9 cellular contexts compared by ENCODE assay signal in genomic region chr19:45076851-45077730, GRCh38. TPM values are rescaled to one million over a fixed set of nuclear protein-coding genes. Genes with fewer than 3 reads are reported as not detected.
A peak's percentile ranks its signal among the peaks of the same experiment; 100 is the strongest.
DNase-seq lines count a peak whose midpoint lies in the region; ATAC-seq and TF ChIP-seq lines count a peak whose summit lies in the region.
"Had no signal": no experiment of that assay in that cellular context is flagged by ENCODE, and none has a peak within 500 bp of the region (broad histone marks: within the 10 kb centered on the region; RNA-seq: fewer than 3 reads in every experiment).

No MANE protein-coding gene starts in this region.

- POLR2A ChIA-PET in SK-N-SH (lab: Yijun Ruan, JAX) = no interaction called here

- peak overlapping the region; percentile 88 to 91 for H3K4me3 Mint-ChIP-seq in stimulated activated naive CD8-positive, alpha-beta T cell treated with anti-CD3 and anti-CD28 coated beads, Interleukin-15, amount 100 ng/mL, for 72 hours

- H3K27me3 ChIP-seq in SK-N-SH (ENCODE audit: insufficient read depth) (no peaks in the 10 kb centered on the region), WERI-Rb-1 (ENCODE audit: insufficient read depth, low read depth, severe bottlenecking) (no peaks in the 10 kb centered on the region)

- no peaks in the 10 kb centered on the region for H3K9me2 ChIP-seq in SK-N-SH

- ATAC-seq in SK-N-SH treated with all-trans-retinoic acid at 6 μM for 48 hours = no peak
- no peak for ATAC-seq in stimulated activated naive CD8-positive, alpha-beta T cell treated with anti-CD3 and anti-CD28 coated beads, Interleukin-15, amount 100 ng/mL, for 72 hours
- ATAC-seq in GM21515 (IDR thresholded peaks at IDR 0.05; ENCODE audit: unreplicated experiment) = no peak

- H3K79me2 ChIP-seq in SK-N-SH (ENCODE audit: insufficient read depth) = peaks cover 30% of the 10 kb centered on the region

- no peak for TF ChIP-seq RAD21 in SK-N-SH (IDR thresholded peaks at IDR 0.05; ENCODE audit: low read length)

- H3F3A ChIP-seq in SK-N-SH (replicated peaks; ENCODE audit: insufficient read depth) = peaks cover 8% of the 10 kb centered on the region

- CTCF ChIA-PET in SK-N-SH (lab: Yijun Ruan, JAX) = interaction anchor here (0.6 to 1.8 kb wide), 2 partner anchors 17 to 64 kb away, joined by 3 to 9 read pairs; no protein-coding TSS in a partner anchor

- no peak for TF ChIP-seq EP300 in SK-N-SH (IDR thresholded peaks at IDR 0.05; ENCODE audit: borderline replicate concordance in 1 of 2, low read depth in 1 of 2, low read length in 1 of 2)

- H3K9me3 ChIP-seq in SK-N-SH = no peaks in the 10 kb centered on the region
- no peaks in the 10 kb centered on the region for H3K9me3 ChIP-seq in WERI-Rb-1 (ENCODE audit: severe bottlenecking)

- H3K27ac Mint-ChIP-seq in stimulated activated naive CD8-positive, alpha-beta T cell treated with anti-CD3 and anti-CD28 coated beads, Interleukin-15, amount 100 ng/mL, for 72 hours = peak overlapping the region; percentile 65 to 79

- peaks cover 0 to 9% of the 10 kb centered on the region in 2 experiments; a peak in 1 of 4 replicates for H3K4me1 ChIP-seq in SK-N-SH (ENCODE audit: control insufficient read depth in 1 of 2, insufficient read depth in 2 of 2, low read depth in 1 of 2, low read length in 1 of 2)

- TF ChIP-seq CTCF in SK-N-SH (IDR thresholded peaks at IDR 0.05) (no peak), WERI-Rb-1 (IDR thresholded peaks at IDR 0.05; ENCODE audit: low read depth, low read length) (no peak)

- H3K4me2 ChIP-seq in SK-N-SH = no peak overlapping the region

- no peaks in the 10 kb centered on the region for H4K20me1 ChIP-seq in SK-N-SH (ENCODE audit: insufficient read depth)

- H3K36me3 ChIP-seq in SK-N-SH (replicated peaks in 1 of 2; ENCODE audit: control insufficient read depth in 1 of 2, insufficient read depth in 2 of 2, low read length in 1 of 2) = peaks cover 2 to 6% of the 10 kb centered on the region in 2 experiments
- peaks cover 9% of the 10 kb centered on the region for H3K36me3 ChIP-seq in WERI-Rb-1

- WGBS in SK-N-SH (ENCODE audit: low lambda C conversion rate) = 89% methylated on average over 15 of the region's 15 CpGs

- H3K4me3 ChIP-seq in SK-N-SH (ENCODE audit: low read depth in 2 of 2, low read length in 1 of 2) (no peak overlapping the region), WERI-Rb-1 (ENCODE audit: low read depth, low read length) (no peak overlapping the region), iPS-11a (ENCODE audit: low read depth, low read length) (peak overlapping the region; percentile 79)

- H2AFZ ChIP-seq in SK-N-SH (ENCODE audit: low read depth) = peak overlapping the region; percentile 59; the same call in 1 of the 2 replicates

- H3K9ac ChIP-seq in SK-N-SH = no peak overlapping the region

- peaks cover 67% of the 10 kb centered on the region for H3K4me1 Mint-ChIP-seq in stimulated activated naive CD8-positive, alpha-beta T cell treated with anti-CD3 and anti-CD28 coated beads, Interleukin-15, amount 100 ng/mL, for 72 hours

- DNase-seq in SK-N-SH (no peak), WERI-Rb-1 (no peak), HuH-7 (ENCODE audit: low spot score) (no peak), mucosa of gallbladder (ENCODE audit: low spot score) (no peak)
- no peak for DNase-seq in stimulated activated naive CD8-positive, alpha-beta T cell treated with anti-CD3 and anti-CD28 coated beads, Interleukin-15, amount 100 ng/mL, for 72 hours

- H3K27me3 Mint-ChIP-seq in stimulated activated naive CD8-positive, alpha-beta T cell treated with anti-CD3 and anti-CD28 coated beads, Interleukin-15, amount 100 ng/mL, for 72 hours = no peaks in the 10 kb centered on the region

- no peaks in the 10 kb centered on the region for H3K9me3 Mint-ChIP-seq in stimulated activated naive CD8-positive, alpha-beta T cell treated with anti-CD3 and anti-CD28 coated beads, Interleukin-15, amount 100 ng/mL, for 72 hours

- H3K27ac ChIP-seq in SK-N-SH (ENCODE audit: low read depth in 2 of 2, low read length in 1 of 2) = no peak overlapping the region
- H3K27ac ChIP-seq in WERI-Rb-1 = peak overlapping the region; percentile 4; the same call in 1 of the 2 replicates

TF ChIP-seq in SK-N-SH, 30 proteins besides CTCF, POLR2A, EP300 and RAD21 (continues in another document):
- TF ChIP-seq FOSL2 (IDR thresholded peaks at IDR 0.05; ENCODE audit: borderline replicate concordance, low read depth) (no peak), USF1 (IDR thresholded peaks at IDR 0.05; ENCODE audit: borderline replicate concordance, low read depth) (no peak), GABPA (IDR thresholded peaks at IDR 0.05; ENCODE audit: low read depth) (no peak), JUND (IDR thresholded peaks at IDR 0.05) (no peak), RFX5 (IDR thresholded peaks at IDR 0.05; ENCODE audit: low read length) (no peak), EZH2phosphoT487 (IDR thresholded peaks at IDR 0.05; ENCODE audit: borderline replicate concordance, low read depth) (no peak), ELF1 (IDR thresholded peaks at IDR 0.05) (no peak), CHD2 (IDR thresholded peaks at IDR 0.05; ENCODE audit: low read length, partially characterized antibody) (no peak)

TF ChIP-seq in SK-N-SH treated with all-trans-retinoic acid at 6 μM for 48 hours, 23 proteins besides CTCF, POLR2A, EP300 and RAD21:
- TF ChIP-seq OSR1 (CRISPR knock-in tag; IDR thresholded peaks at IDR 0.05) (no peak), GLIS3 (CRISPR knock-in tag; IDR thresholded peaks at IDR 0.05) (no peak), TOX (CRISPR knock-in tag; IDR thresholded peaks at IDR 0.05; ENCODE audit: borderline replicate concordance) (no peak), TSHZ2 (CRISPR knock-in tag; IDR thresholded peaks at IDR 0.05) (no peak), ZNF565 (CRISPR knock-in tag; conservative IDR thresholded peaks at IDR 0.05; ENCODE audit: low read depth) (no peak)
- TF ChIP-seq, protein P1, sequence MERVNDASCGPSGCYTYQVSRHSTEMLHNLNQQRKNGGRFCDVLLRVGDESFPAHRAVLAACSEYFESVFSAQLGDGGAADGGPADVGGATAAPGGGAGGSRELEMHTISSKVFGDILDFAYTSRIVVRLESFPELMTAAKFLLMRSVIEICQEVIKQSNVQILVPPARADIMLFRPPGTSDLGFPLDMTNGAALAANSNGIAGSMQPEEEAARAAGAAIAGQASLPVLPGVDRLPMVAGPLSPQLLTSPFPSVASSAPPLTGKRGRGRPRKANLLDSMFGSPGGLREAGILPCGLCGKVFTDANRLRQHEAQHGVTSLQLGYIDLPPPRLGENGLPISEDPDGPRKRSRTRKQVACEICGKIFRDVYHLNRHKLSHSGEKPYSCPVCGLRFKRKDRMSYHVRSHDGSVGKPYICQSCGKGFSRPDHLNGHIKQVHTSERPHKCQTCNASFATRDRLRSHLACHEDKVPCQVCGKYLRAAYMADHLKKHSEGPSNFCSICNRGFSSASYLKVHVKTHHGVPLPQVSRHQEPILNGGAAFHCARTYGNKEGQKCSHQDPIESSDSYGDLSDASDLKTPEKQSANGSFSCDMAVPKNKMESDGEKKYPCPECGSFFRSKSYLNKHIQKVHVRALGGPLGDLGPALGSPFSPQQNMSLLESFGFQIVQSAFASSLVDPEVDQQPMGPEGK (CRISPR knock-in tag; IDR thresholded peaks at IDR 0.05; ENCODE audit: borderline replicate concordance) = no peak
- TF ChIP-seq, protein P2, sequence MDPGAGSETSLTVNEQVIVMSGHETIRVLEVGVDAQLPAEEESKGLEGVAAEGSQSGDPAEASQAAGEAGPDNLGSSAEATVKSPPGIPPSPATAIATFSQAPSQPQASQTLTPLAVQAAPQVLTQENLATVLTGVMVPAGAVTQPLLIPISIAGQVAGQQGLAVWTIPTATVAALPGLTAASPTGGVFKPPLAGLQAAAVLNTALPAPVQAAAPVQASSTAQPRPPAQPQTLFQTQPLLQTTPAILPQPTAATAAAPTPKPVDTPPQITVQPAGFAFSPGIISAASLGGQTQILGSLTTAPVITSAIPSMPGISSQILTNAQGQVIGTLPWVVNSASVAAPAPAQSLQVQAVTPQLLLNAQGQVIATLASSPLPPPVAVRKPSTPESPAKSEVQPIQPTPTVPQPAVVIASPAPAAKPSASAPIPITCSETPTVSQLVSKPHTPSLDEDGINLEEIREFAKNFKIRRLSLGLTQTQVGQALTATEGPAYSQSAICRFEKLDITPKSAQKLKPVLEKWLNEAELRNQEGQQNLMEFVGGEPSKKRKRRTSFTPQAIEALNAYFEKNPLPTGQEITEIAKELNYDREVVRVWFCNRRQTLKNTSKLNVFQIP (CRISPR knock-in tag; IDR thresholded peaks at IDR 0.05; ENCODE audit: borderline replicate concordance, low read depth) = no peak

RNA-seq across cellular contexts. Expression of gene ZNF296, which starts 0.8 kb away (rescaled TPM):
- 0.16 and 0.21 TPM in 2 replicates for polyA plus RNA-seq in SK-N-SH (2012; rRNA removed)
- polyA plus RNA-seq in SK-N-SH (2012; cell fraction: cytosol; rRNA removed) = 0.06 and 0.12 TPM in 2 replicates
- polyA plus RNA-seq in SK-N-SH (2012; cell fraction: nucleus; rRNA removed) = 2.1 and 2.8 TPM in 2 replicates
- total RNA-seq in mucosa of gallbladder = 2.3 TPM
- polyA plus RNA-seq: AG04450 had no signal

RNA-seq across cellular contexts. Expression of gene GEMIN7, which starts 2.0 kb away (rescaled TPM):
- polyA plus RNA-seq in SK-N-SH (2012; rRNA removed) = 24.2 and 28.7 TPM in 2 replicates
- 14.5 and 19.1 TPM in 2 replicates for polyA plus RNA-seq in SK-N-SH (2012; cell fraction: cytosol; rRNA removed)
- polyA plus RNA-seq in SK-N-SH (2012; cell fraction: nucleus; rRNA removed) = 16.1 and 16.5 TPM in 2 replicates
- total RNA-seq in mucosa of gallbladder = 25.2 TPM

RNA-seq across cellular contexts. Expression of gene PPP1R37, which starts 15.9 kb away (rescaled TPM):
- 19.3 and 24.4 TPM in 2 replicates for polyA plus RNA-seq in SK-N-SH (2012; rRNA removed)
- polyA plus RNA-seq in SK-N-SH (2012; cell fraction: cytosol; rRNA removed) = 9.4 and 14.2 TPM in 2 replicates
- 53.9 and 70.9 TPM in 2 replicates for polyA plus RNA-seq in SK-N-SH (2012; cell fraction: nucleus; rRNA removed)
- total RNA-seq in mucosa of gallbladder = 83.4 TPM

RNA-seq across cellular contexts. Expression of gene CLASRP, which starts 38.2 kb away (rescaled TPM):
- 53.8 and 54.8 TPM in 2 replicates for polyA plus RNA-seq in SK-N-SH (2012; rRNA removed)
- polyA plus RNA-seq in SK-N-SH (2012; cell fraction: cytosol; rRNA removed) = 17.8 and 18.8 TPM in 2 replicates
- 283 and 291 TPM in 2 replicates for polyA plus RNA-seq in SK-N-SH (2012; cell fraction: nucleus; rRNA removed)
- 101 TPM for total RNA-seq in mucosa of gallbladder
